ENCODE assay signal across 8 cellular contexts in genomic region chr2:85445316-85446295, GRCh38. TPM values are rescaled to one million over a fixed set of nuclear protein-coding genes. Genes with fewer than 3 reads are reported as not detected.
DNase-seq lines count a peak whose midpoint lies in the region; ATAC-seq and TF ChIP-seq lines count a peak whose summit lies in the region.

No MANE protein-coding gene starts in this region.

- no peak overlapping the region for H3K14ac ChIP-seq in neuronal stem cell (ENCODE audit: low read length)

- no peak overlapping the region for H4K91ac ChIP-seq in neuronal stem cell (ENCODE audit: low read depth, low read length, poor library complexity)

- H3K4ac ChIP-seq in neuronal stem cell (ENCODE audit: low read length), result no peak overlapping the region

- no peak for ATAC-seq in HG02623 (IDR thresholded peaks at IDR 0.05; ENCODE audit: unreplicated experiment)
- no peak for ATAC-seq in HG03354 (IDR thresholded peaks at IDR 0.05; ENCODE audit: poor library complexity, severe bottlenecking, unreplicated experiment)

- peak overlapping the region; percentile 53 for H2AFZ ChIP-seq in neuronal stem cell (ENCODE audit: low read length)

- H2BK15ac ChIP-seq in neuronal stem cell (ENCODE audit: low read length), result no peak overlapping the region

- DNase-seq in AG10803 (ENCODE audit: low read depth), result peak; percentile 91
- DNase-seq in NCI-H2107 (lab: John Stamatoyannopoulos, UW), result peak; percentile 47
- peak; percentile 49 for DNase-seq in epithelial cell of esophagus (ENCODE audit: low read depth)
- DNase-seq in neuronal stem cell (ENCODE audit: low spot score), result no peak
- DNase-seq in posterior vena cava (ENCODE audit: low spot score), result no peak
- DNase-seq in RPMI8226, result no peak

- no peak overlapping the region for H2BK120ac ChIP-seq in neuronal stem cell (ENCODE audit: low read depth, low read length)

- intact Hi-C loops in posterior vena cava (cut with DNase I), result no loop called here

- H3K23ac ChIP-seq in neuronal stem cell (ENCODE audit: low read depth, low read length, poor library complexity), result no peak overlapping the region

- H3K36me3 ChIP-seq in neuronal stem cell (replicated peaks in 1 of 2; ENCODE audit: control insufficient read depth in 2 of 2, insufficient read depth in 2 of 2, low read length in 2 of 2), result no peaks in the 10 kb centered on the region

- H3K27me3 ChIP-seq in neuronal stem cell (ENCODE audit: control insufficient read depth in 3 of 3, insufficient read depth in 3 of 3, low read depth in 1 of 3, low read length in 3 of 3), result peaks cover 0 to 19% (median 2%) of the 10 kb centered on the region in 3 experiments

- H2AK5ac ChIP-seq in neuronal stem cell (ENCODE audit: low read depth, low read length), result peak overlapping the region; percentile 20

- peaks cover 0 to 2% of the 10 kb centered on the region in 2 donors for H3K4me1 ChIP-seq in neuronal stem cell (ENCODE audit: control insufficient read depth in 2 of 2, insufficient read depth in 1 of 2, low read depth in 1 of 2, low read length in 2 of 2)

- peak overlapping the region; percentile 88 for H3K18ac ChIP-seq in neuronal stem cell (ENCODE audit: low read length)

- H3K9ac ChIP-seq in neuronal stem cell (ENCODE audit: low read depth, low read length, poor library complexity), result no peak overlapping the region

- H3K4me3 ChIP-seq in AG10803 (ENCODE audit: low read length), result no peak overlapping the region
- H3K4me3 ChIP-seq in epithelial cell of esophagus (ENCODE audit: low read length), result no peak overlapping the region
- H3K4me3 ChIP-seq in neuronal stem cell (ENCODE audit: low read length in 2 of 2), result no peak overlapping the region

- H4K8ac ChIP-seq in neuronal stem cell (ENCODE audit: low read depth, low read length), result peak overlapping the region; percentile 68

- WGBS in neuronal stem cell (ENCODE audit: extremely low coverage in 2 of 2, insufficient read length in 2 of 2, insufficient replicate concordance in 1 of 2), 2 donors, result no CpG with 5 or more reads among the region's 5 CpGs

- no peak overlapping the region for H3K4me2 ChIP-seq in neuronal stem cell (ENCODE audit: insufficient read depth, low read length, poor library complexity, severe bottlenecking)

- no peak overlapping the region for H2BK12ac ChIP-seq in neuronal stem cell (ENCODE audit: low read length)

- H3K9me3 ChIP-seq in neuronal stem cell (replicated peaks in 1 of 2; ENCODE audit: control insufficient read depth in 2 of 2, insufficient read depth in 1 of 2, low read depth in 1 of 2, low read length in 2 of 2), result no peaks in the 10 kb centered on the region

- H3K27ac ChIP-seq in neuronal stem cell (replicated peaks; ENCODE audit: low read length), result no peak overlapping the region

- TF ChIP-seq CTCF in AG10803 (conservative IDR thresholded peaks at IDR 0.05; ENCODE audit: low read length) (no peak), epithelial cell of esophagus (IDR thresholded peaks at IDR 0.05; ENCODE audit: insufficient read depth, low read depth, low read length, missing control alignments) (no peak)

- no peaks in the 10 kb centered on the region for H3K79me1 ChIP-seq in neuronal stem cell (ENCODE audit: low read depth, low read length)

- peak overlapping the region; percentile 54 for H2BK5ac ChIP-seq in neuronal stem cell (ENCODE audit: low read length)

RNA-seq across cellular contexts. Expression of gene SH2D6, which starts 27.1 kb away (rescaled TPM):
- polyA plus RNA-seq in neuronal stem cell (2013, experiment 1 of 2), result 0.15 TPM
- polyA plus RNA-seq in neuronal stem cell (2013, experiment 2 of 2), result 0.15 TPM
- total RNA-seq in posterior vena cava, result not detected

RNA-seq across cellular contexts. Expression of gene CAPG, which starts 35.4 kb away (rescaled TPM):
- 41.7 TPM for polyA plus RNA-seq in neuronal stem cell (2013, experiment 1 of 2)
- polyA plus RNA-seq in neuronal stem cell (2013, experiment 2 of 2), result 42.5 TPM
- 10 to 100 TPM; 56.6 to 72.1 TPM for total RNA-seq in posterior vena cava

Comparison
In these comparisons a context has a peak if more than half of its experiments do, and no peak if none do; other contexts are left out.
1. DNase-seq: peak in AG10803 (single experiment), NCI-H2107 (single experiment) and epithelial cell of esophagus (single experiment); none in neuronal stem cell (single experiment), posterior vena cava (single experiment) and RPMI8226 (single experiment).